Comparison of ENCODE assay signal across 7 cellular contexts in the genomic region with DNA sequence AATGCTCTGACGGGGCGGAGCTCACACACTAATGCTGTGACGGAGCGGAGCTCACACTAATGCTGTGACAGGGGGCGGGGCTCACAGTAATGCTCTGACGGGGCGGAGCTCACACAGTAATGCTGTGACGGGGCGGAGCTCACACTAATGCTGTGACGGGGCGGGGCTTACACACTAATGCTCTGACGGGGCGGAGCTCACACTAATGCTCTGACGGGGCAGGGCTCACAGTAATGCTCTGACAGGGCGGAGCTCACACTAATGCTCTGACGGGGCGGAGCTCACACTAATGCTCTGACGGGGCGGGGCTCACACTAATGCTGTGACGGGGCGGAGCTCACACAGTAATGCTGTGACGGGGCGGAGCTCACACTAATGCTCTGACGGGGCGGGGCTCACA. TPM values are rescaled to one million over a fixed set of nuclear protein-coding genes. Genes with fewer than 3 reads are reported as not detected.
"Had no signal": no experiment of that assay in that cellular context is flagged by ENCODE, and none has a peak within 500 bp of the region (broad histone marks: within the 10 kb centered on the region; RNA-seq: fewer than 3 reads in every experiment).

No MANE protein-coding gene starts in this region.

RNA-seq across cellular contexts. Expression of gene LRRC14B, which starts 26.5 kb away (rescaled TPM):
- total RNA-seq: GM23338, H1, H9, HepG2, HFFc6, HT1080 had no signal
- polyA plus RNA-seq: GM23338, H1, HepG2, IgD-negative memory B cell had no signal
